Comparison of ENCODE assay signal across 21 cellular contexts in genomic region chr2:235850289-235850688, GRCh38.
"Had no signal": no experiment of that assay in that cellular context is flagged by ENCODE, and none has a peak within 500 bp of the region (broad histone marks: within the 10 kb centered on the region; RNA-seq: fewer than 3 reads in every experiment).

No MANE protein-coding gene starts in this region.

- H3K9me3 ChIP-seq: colonic mucosa, esophagus muscularis mucosa, gastroesophageal sphincter, heart left ventricle, mucosa of descending colon, prostate gland, right atrium auricular region, sigmoid colon, thoracic aorta, tibial nerve, upper lobe of left lung had no signal

- H3K4me1 ChIP-seq: colonic mucosa, foreskin keratinocyte, parathyroid adenoma, prostate gland, sigmoid colon, tibial nerve, upper lobe of left lung had no signal

- H3K27ac ChIP-seq: colonic mucosa, esophagus muscularis mucosa, foreskin keratinocyte, gastroesophageal sphincter, heart left ventricle, parathyroid adenoma, prostate gland, right atrium auricular region, sigmoid colon, thoracic aorta, tibial nerve, upper lobe of left lung had no signal

- DNase-seq: colonic mucosa; effector CD8-positive, alpha-beta T cell; foreskin keratinocyte; heart left ventricle; hippocampal formation; mucosa of descending colon; naive B cell; occipital lobe; sigmoid colon; stimulated activated CD4-positive, alpha-beta T cell treated with anti-CD3 and anti-CD28 coated beads, Interleukin-15, amount 100 ng/mL, for 24 hours; stimulated activated CD4-positive, alpha-beta T cell treated with anti-CD3 and anti-CD28 coated beads, Interleukin-2, amount 100 ng/mL, for 48 hours; stimulated activated naive B cell treated with anti-CD40 and anti-IgM and Interleukin-4, amounts not matched to agents 10 μg/mL and 1 μg/mL and 100 μg/mL, for 72 hours; upper lobe of left lung had no signal

- ATAC-seq: foreskin keratinocyte; gastroesophageal sphincter; stimulated activated naive B cell treated with anti-CD40 and anti-IgM and Interleukin-4, amounts not matched to agents 10 μg/mL and 1 μg/mL and 100 μg/mL, for 72 hours had no signal

- H3K4me3 ChIP-seq: colonic mucosa, esophagus muscularis mucosa, gastroesophageal sphincter, heart left ventricle, lung, mucosa of descending colon, prostate gland, right atrium auricular region, sigmoid colon, thoracic aorta, tibial nerve, upper lobe of left lung had no signal

- H3K36me3 ChIP-seq: colonic mucosa, heart left ventricle, prostate gland, right atrium auricular region, sigmoid colon, thoracic aorta, upper lobe of left lung had no signal

- H3K27me3 ChIP-seq: colonic mucosa, esophagus muscularis mucosa, foreskin keratinocyte, gastroesophageal sphincter, heart left ventricle, right atrium auricular region, sigmoid colon, tibial nerve, upper lobe of left lung had no signal
